17 cellular contexts compared by ENCODE assay signal in genomic region chr6:170011233-170012142, GRCh38.
DNase-seq lines count a peak whose midpoint lies in the region; ATAC-seq, FAIRE-seq and TF ChIP-seq lines count a peak whose summit lies in the region.
"Had no signal": no experiment of that assay in that cellular context is flagged by ENCODE, and none has a peak within 500 bp of the region (broad histone marks: within the 10 kb centered on the region; RNA-seq: fewer than 3 reads in every experiment).

No MANE protein-coding gene starts in this region.

- H2AFZ ChIP-seq in HepG2 (ENCODE audit: low read length): no peak overlapping the region

- peaks cover 5 to 39% (median 18%) of the 10 kb centered on the region in 5 donors for H3K27me3 Mint-ChIP-seq in naive thymus-derived CD4-positive, alpha-beta T cell

- no peak for FAIRE-seq in HepG2 (lab: Jason Lieb, UNC)
- FAIRE-seq: GM12892, HTR-8/SVneo had no signal

- BruUV-seq in HepG2 (replicated peaks; lab: Mats Ljungman, UMichigan): no TSS peak

- no peaks in the 10 kb centered on the region for H3K36me3 ChIP-seq in liver (ENCODE audit: control insufficient read depth in 4 of 4, insufficient read depth in 3 of 4, low read depth in 1 of 4, low read length in 3 of 4)
- no peaks in the 10 kb centered on the region for H3K36me3 ChIP-seq in HepG2 (replicated peaks in 1 of 2; ENCODE audit: control insufficient read depth in 1 of 2, insufficient read depth in 2 of 2, low read length in 2 of 2)
- no peaks in the 10 kb centered on the region for H3K36me3 ChIP-seq in gastroesophageal sphincter
- H3K36me3 ChIP-seq in naive thymus-derived CD4-positive, alpha-beta T cell (ENCODE audit: control insufficient read depth in 2 of 3, insufficient read depth in 3 of 3, low read length in 3 of 3): no peaks in the 10 kb centered on the region
- no peaks in the 10 kb centered on the region for H3K36me3 ChIP-seq in vagina
- H3K36me3 ChIP-seq: esophagus muscularis mucosa, HAP-1 had no signal

- peaks cover 0 to 1% (median 0%) of the 10 kb centered on the region in 7 donors for H3K4me1 Mint-ChIP-seq in naive thymus-derived CD4-positive, alpha-beta T cell
- H3K4me1 Mint-ChIP-seq: activated CD4-positive, alpha-beta T cell treated with anti-CD3 and anti-CD28 coated beads for 36 hours had no signal

- H3K4me1 ChIP-seq in liver (ENCODE audit: control insufficient read depth in 4 of 4, insufficient read depth in 4 of 4, low read length in 3 of 4) (no peaks in the 10 kb centered on the region), HepG2 (ENCODE audit: insufficient read depth, low read length) (no peaks in the 10 kb centered on the region), gastroesophageal sphincter (no peaks in the 10 kb centered on the region), vagina (no peaks in the 10 kb centered on the region)
- H3K4me1 ChIP-seq in naive thymus-derived CD4-positive, alpha-beta T cell (ENCODE audit: control insufficient read depth in 2 of 2, insufficient read depth in 2 of 2, low read length in 2 of 2): no peaks in the 10 kb centered on the region
- H3K4me1 ChIP-seq: HAP-1 had no signal

- H3K27me3 ChIP-seq in liver (ENCODE audit: control insufficient read depth in 4 of 4, insufficient read depth in 4 of 4, low read length in 3 of 4) (no peaks in the 10 kb centered on the region), HepG2 (ENCODE audit: control insufficient read depth in 1 of 2, insufficient read depth in 2 of 2, low read length in 2 of 2) (peaks cover 5 to 50% of the 10 kb centered on the region in 2 experiments), gastroesophageal sphincter (no peaks in the 10 kb centered on the region), vagina (no peaks in the 10 kb centered on the region)
- H3K27me3 ChIP-seq in naive thymus-derived CD4-positive, alpha-beta T cell (ENCODE audit: control insufficient read depth in 2 of 2, insufficient read depth in 2 of 2, low read length in 2 of 2): no peaks in the 10 kb centered on the region
- H3K27me3 ChIP-seq: esophagus muscularis mucosa had no signal

- no peak for TF ChIP-seq CTCF in liver (IDR thresholded peaks at IDR 0.05; ENCODE audit: low read depth, low read length, missing input control)
- TF ChIP-seq CTCF in HepG2 (CRISPR knock-in tag; IDR thresholded peaks at IDR 0.05): no peak
- no peak for TF ChIP-seq CTCF in gastroesophageal sphincter (IDR thresholded peaks at IDR 0.05)
- no peak for TF ChIP-seq CTCF in vagina (IDR thresholded peaks at IDR 0.05)

- CTCF ChIA-PET in HepG2 (lab: Yijun Ruan, JAX; ENCODE audit: low intra/inter-chr PET ratio, low total read pairs): no interaction called here
- CTCF ChIA-PET in naive thymus-derived CD4-positive, alpha-beta T cell (lab: Charles Lee): no interaction called here

- in situ Hi-C loops in HepG2 (cut with HindIII; ENCODE audit: extremely low pct_ligation_motif_present, low pct_unique_long_range_greater_than_20kb): no loop called here

- TF ChIP-seq RAD21 in liver (IDR thresholded peaks at IDR 0.05) (peak; percentile 16 to 51), HepG2 (CRISPR knock-in tag; IDR thresholded peaks at IDR 0.05) (no peak)

- H3K27ac ChIP-seq in liver (ENCODE audit: low read depth in 1 of 2, low read length in 2 of 2) (no peak overlapping the region), HepG2 (ENCODE audit: extremely low read length, insufficient read depth, low read length) (no peak overlapping the region), gastroesophageal sphincter (peak overlapping the region in 1 of 4 donors; percentile 6), vagina (no peak overlapping the region)
- H3K27ac ChIP-seq in naive thymus-derived CD4-positive, alpha-beta T cell (ENCODE audit: low read depth, low read length): no peak overlapping the region

- H3K4me3 ChIP-seq in liver (ENCODE audit: low read depth in 1 of 3, low read length in 3 of 3) (no peak overlapping the region), HepG2 (replicated peaks in 1 of 3; ENCODE audit: insufficient read depth in 1 of 3, low read depth in 2 of 3, low read length in 3 of 3) (no peak overlapping the region), gastroesophageal sphincter (no peak overlapping the region), vagina (no peak overlapping the region)
- H3K4me3 ChIP-seq in naive thymus-derived CD4-positive, alpha-beta T cell (ENCODE audit: low read length): no peak overlapping the region
- H3K4me3 ChIP-seq: esophagus muscularis mucosa, HAP-1 had no signal

- H3K4me3 Mint-ChIP-seq in naive thymus-derived CD4-positive, alpha-beta T cell: no peak overlapping the region
- H3K4me3 Mint-ChIP-seq: activated CD4-positive, alpha-beta T cell treated with anti-CD3 and anti-CD28 coated beads for 36 hours; nephron had no signal

- TF ChIP-seq EP300 in HepG2 (IDR thresholded peaks at IDR 0.05; ENCODE audit: low read depth in 2 of 2, low read length in 2 of 2): no peak
- no peak for TF ChIP-seq EP300 in HepG2 (CRISPR knock-in tag; IDR thresholded peaks at IDR 0.05; ENCODE audit: borderline replicate concordance)
- TF ChIP-seq EP300 in gastroesophageal sphincter (IDR thresholded peaks at IDR 0.05): no peak

- H3K27ac Mint-ChIP-seq in naive thymus-derived CD4-positive, alpha-beta T cell: no peak overlapping the region
- H3K27ac Mint-ChIP-seq: activated CD4-positive, alpha-beta T cell treated with anti-CD3 and anti-CD28 coated beads for 36 hours; nephron had no signal

- no peak overlapping the region for H3K9ac ChIP-seq in liver (ENCODE audit: low read depth in 1 of 2, low read length in 2 of 2)
- no peak overlapping the region for H3K9ac ChIP-seq in HepG2 (ENCODE audit: insufficient read depth, low read depth, low read length)

- ATAC-seq in HepG2 (no peak), gastroesophageal sphincter (peak; percentile 80)
- ATAC-seq in naive thymus-derived CD4-positive, alpha-beta T cell: peak; percentile 44
- ATAC-seq: activated CD4-positive, alpha-beta T cell treated with anti-CD3 and anti-CD28 coated beads for 36 hours had no signal

- H4K20me1 ChIP-seq in HepG2 (ENCODE audit: insufficient read depth, low read length): no peaks in the 10 kb centered on the region

- intact Hi-C loops in HepG2 (cut with micrococcal nuclease; ENCODE audit: unreplicated experiment) (no loop called here), vagina (cut with DNase I) (no loop called here)
- intact Hi-C loops in naive thymus-derived CD4-positive, alpha-beta T cell (cut with micrococcal nuclease): no loop called here

- H3K9me3 ChIP-seq in liver (ENCODE audit: control insufficient read depth in 4 of 4, low read length in 3 of 4) (peaks cover 0 to 1% (median 0%) of the 10 kb centered on the region in 4 donors), HepG2 (ENCODE audit: low read length) (no peaks in the 10 kb centered on the region), gastroesophageal sphincter (peaks cover 0 to 10% (median 0%) of the 10 kb centered on the region in 3 donors), vagina (no peaks in the 10 kb centered on the region)
- H3K9me3 ChIP-seq in naive thymus-derived CD4-positive, alpha-beta T cell (ENCODE audit: control insufficient read depth in 2 of 3, low read length in 3 of 3): no peaks in the 10 kb centered on the region
- H3K9me3 ChIP-seq: esophagus muscularis mucosa, HAP-1 had no signal

- H3K9me3 Mint-ChIP-seq in naive thymus-derived CD4-positive, alpha-beta T cell: peaks cover 0 to 3% (median 0%) of the 10 kb centered on the region in 11 donors
- H3K9me3 Mint-ChIP-seq: nephron had no signal

- no peaks in the 10 kb centered on the region for H3K36me3 Mint-ChIP-seq in naive thymus-derived CD4-positive, alpha-beta T cell

- H3K4me2 ChIP-seq in HepG2 (ENCODE audit: low read depth, low read length): no peak overlapping the region

- no peak for DNase-seq in HepG2 (ENCODE audit: low spot score)
- DNase-seq in naive thymus-derived CD4-positive, alpha-beta T cell: no peak
- DNase-seq in vagina (ENCODE audit: extremely low spot score in 2 of 2): peak; percentile 86 to 91
- no peak for DNase-seq in mucosa of gallbladder (ENCODE audit: low spot score)
- no peak for DNase-seq in 8988T
- DNase-seq in activated effector memory CD4-positive, alpha-beta T cell treated with Interleukin-2 at 50 U/mL for 16 hours: no peak
- DNase-seq: activated CD4-positive, alpha-beta T cell treated with anti-CD3 and anti-CD28 coated beads for 36 hours; activated effector memory CD4-positive, alpha-beta T cell treated with anti-CD3 and anti-CD28 coated beads, Interleukin-2, amount 50 U/mL, for 16 hours; DMS53; NCI-H1436 treated with DMSO at 0.1 percent for 48 hours had no signal

- POLR2A ChIA-PET in HepG2 (lab: Yijun Ruan, JAX): no interaction called here
- POLR2A ChIA-PET in naive thymus-derived CD4-positive, alpha-beta T cell (lab: Charles Lee): no interaction called here

- no peaks in the 10 kb centered on the region for H3K79me2 ChIP-seq in HepG2 (ENCODE audit: insufficient read depth, low read length)

- no peak for TF ChIP-seq POLR2A in HepG2 (IDR thresholded peaks at IDR 0.05; ENCODE audit: insufficient read depth in 1 of 2, low read depth in 2 of 2, low read length in 2 of 2)
- TF ChIP-seq POLR2A in gastroesophageal sphincter (IDR thresholded peaks at IDR 0.05): no peak
- no peak for TF ChIP-seq POLR2A in vagina (IDR thresholded peaks at IDR 0.05)

- WGBS in liver: 73% methylated on average over 21 of the region's 21 CpGs
- WGBS in HepG2 (ENCODE audit: low lambda C conversion rate): 39% methylated on average over 13 of the region's 21 CpGs
- WGBS in gastroesophageal sphincter (ENCODE audit: low coverage in 1 of 2), 2 donors: 75 to 76% methylated on average over 10 to 15 of the region's 21 CpGs

TF ChIP-seq in liver, 16 proteins besides CTCF, POLR2A, EP300 and RAD21 (continues in another document):
- TF ChIP-seq RXRA (IDR thresholded peaks at IDR 0.05) (peak; percentile 15 to 59), NR2F2 (IDR thresholded peaks at IDR 0.05) (peak; percentile 99)

TF ChIP-seq in HepG2, 621 proteins besides CTCF, POLR2A, EP300 and RAD21 (continues in another document):
- TF ChIP-seq BHLHE40 (IDR thresholded peaks at IDR 0.05; ENCODE audit: low read length) (no peak), ZNF430 (CRISPR knock-in tag; IDR thresholded peaks at IDR 0.05) (no peak), ZNF17 (CRISPR knock-in tag; IDR thresholded peaks at IDR 0.05) (no peak), ZBTB37 (CRISPR knock-in tag; IDR thresholded peaks at IDR 0.05) (no peak), SMARCC2 (IDR thresholded peaks at IDR 0.05) (no peak), ZNF543 (CRISPR knock-in tag; IDR thresholded peaks at IDR 0.05) (no peak), PAF1 (CRISPR knock-in tag; IDR thresholded peaks at IDR 0.05) (no peak), FLYWCH1 (CRISPR knock-in tag; IDR thresholded peaks at IDR 0.05) (no peak)

Comparison
In these comparisons a context has a peak if more than half of its experiments do, and no peak if none do; other contexts are left out.
1. DNase-seq: peak in vagina (2 of 2); none in HepG2 (single experiment), naive thymus-derived CD4-positive, alpha-beta T cell (0 of 9), mucosa of gallbladder (single experiment), 8988T (single experiment) and activated effector memory CD4-positive, alpha-beta T cell treated with Interleukin-2 at 50 U/mL for 16 hours (single experiment).